Comparison of ENCODE assay signal across 8 cellular contexts in the genomic region with DNA sequence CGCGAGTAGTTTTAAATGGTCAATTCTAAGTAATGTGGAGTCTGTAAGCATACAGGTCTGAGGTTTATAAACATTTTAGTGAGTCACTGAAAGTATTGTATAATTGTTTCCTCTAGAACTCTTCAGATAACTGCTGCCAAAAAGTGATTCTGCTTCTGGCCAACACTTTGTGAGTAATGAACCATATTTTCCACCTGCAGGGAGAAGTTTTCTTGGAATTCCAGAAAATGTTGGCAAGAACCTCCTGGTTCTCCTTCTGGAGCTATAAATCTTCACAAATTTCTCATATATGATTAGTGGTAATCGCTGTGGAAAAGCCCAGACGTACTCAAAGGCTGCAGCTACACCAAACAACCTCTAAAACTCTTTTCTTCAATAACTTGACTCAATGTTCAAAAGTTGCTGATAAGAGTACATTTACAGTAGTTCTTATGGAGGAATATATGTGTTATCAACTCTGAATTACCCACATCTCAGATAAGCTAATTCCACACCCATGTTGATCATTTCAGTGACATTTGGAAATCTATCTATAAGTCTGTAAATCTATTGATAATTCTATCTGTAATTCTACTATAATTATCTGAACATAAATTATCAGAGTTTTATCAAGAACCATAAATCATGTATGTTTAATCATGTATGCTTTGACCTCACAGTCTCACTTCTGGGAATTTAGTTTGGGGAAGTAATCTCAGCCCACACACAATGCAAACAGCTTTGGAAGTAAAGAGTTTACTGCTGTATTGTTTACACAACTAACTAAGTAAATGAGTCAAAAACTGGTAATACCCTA.
A peak's percentile ranks its signal among the peaks of the same experiment; 100 is the strongest.
DNase-seq lines count a peak whose midpoint lies in the region; ATAC-seq, FAIRE-seq and TF ChIP-seq lines count a peak whose summit lies in the region.

No MANE protein-coding gene starts in this region.

- CTCF ChIA-PET in CD8-positive, alpha-beta T cell (lab: Charles Lee): interaction anchor here (1.7 to 4.0 kb wide), 3 partner anchors 10 to 27 kb away, joined by 4 to 15 read pairs (median 4); no protein-coding TSS in a partner anchor
- CTCF ChIA-PET in PC-3 (lab: Charles Lee): interaction anchor here (0.5 kb wide), 1 partner anchor 52 kb away, joined by 5 read pairs; no protein-coding TSS in a partner anchor

- WGBS in pancreas, 2 donors: 55 to 58% methylated on average over 4 of the region's 4 CpGs

- no TSS peak for BruUV-seq in PC-3 (replicated peaks; lab: Mats Ljungman, UMichigan)

- peak overlapping the region; percentile 60 for H3K4me2 ChIP-seq in PC-3 (ENCODE audit: low read length)

- FAIRE-seq in pancreas (lab: Jason Lieb, UNC): peak; percentile 63

- peaks cover 20% of the 10 kb centered on the region for H3K4me1 ChIP-seq in CD8-positive, alpha-beta T cell (ENCODE audit: insufficient read depth, low read length)
- H3K4me1 ChIP-seq in PC-3 (ENCODE audit: insufficient read depth, low read length) (peaks cover 36% of the 10 kb centered on the region), pancreas (peaks cover 7 to 17% (median 10%) of the 10 kb centered on the region in 3 donors)
- peaks cover 13% of the 10 kb centered on the region for H3K4me1 ChIP-seq in effector memory CD4-positive, alpha-beta T cell (ENCODE audit: control insufficient read depth, insufficient read depth, low read length, poor library complexity, severe bottlenecking)

- no peak for ATAC-seq in CD8-positive, alpha-beta T cell
- ATAC-seq in PC-3 (peak; percentile 70), pancreas (peak; percentile 57 to 88 (median 78)), HG03342 (IDR thresholded peaks at IDR 0.05; ENCODE audit: unreplicated experiment) (no peak)

- H3F3A ChIP-seq in PC-3 (ENCODE audit: low read length, unreplicated experiment): peaks cover 4% of the 10 kb centered on the region

- no peak for DNase-seq in CD8-positive, alpha-beta T cell
- DNase-seq in PC-3: peak; percentile 89
- no peak for DNase-seq in effector memory CD4-positive, alpha-beta T cell
- peak in 1 of 6 donors; percentile 13 for DNase-seq in pancreas
- DNase-seq in ureter (ENCODE audit: low spot score): no peak
- no peak for DNase-seq in RPMI8226
- no peak for DNase-seq in posterior vena cava (ENCODE audit: low spot score)

- H3K9ac ChIP-seq in PC-3 (ENCODE audit: low read length): peak overlapping the region; percentile 55

- POLR2A ChIA-PET in CD8-positive, alpha-beta T cell (lab: Charles Lee): interaction anchor here (1.3 kb wide), 1 partner anchor 36 kb away, joined by 3 read pairs; no protein-coding TSS in a partner anchor
- POLR2A ChIA-PET in PC-3 (lab: Charles Lee; ENCODE audit: unreplicated experiment): interaction anchor here (0.6 to 0.7 kb wide), 2 partner anchors 54 to 83 kb away, joined by 3 to 4 read pairs; no protein-coding TSS in a partner anchor

- H3K27me3 Mint-ChIP-seq in CD8-positive, alpha-beta T cell (ENCODE audit: low read depth): no peaks in the 10 kb centered on the region

- no peak for TF ChIP-seq CTCF in CD8-positive, alpha-beta T cell (IDR thresholded peaks at IDR 0.05)
- TF ChIP-seq CTCF in PC-3 (conservative IDR thresholded peaks at IDR 0.05; ENCODE audit: low read depth, low read length) (no peak), pancreas (IDR thresholded peaks at IDR 0.05) (no peak)

- intact Hi-C loops in CD8-positive, alpha-beta T cell (cut with DNase I, micrococcal nuclease): loop anchor here in 1 of 2 experiments (10.0 kb wide), 1 partner anchor 134 kb away; a partner anchor contains a TSS
- intact Hi-C loops in PC-3 (cut with micrococcal nuclease) (loop anchor here (1.0 to 2.0 kb wide), 2 partner anchors 55 to 72 kb away; no protein-coding TSS in a partner anchor), pancreas (cut with DNase I) (no loop called here), posterior vena cava (cut with DNase I) (no loop called here)

- no peaks in the 10 kb centered on the region for H4K20me1 ChIP-seq in PC-3 (ENCODE audit: low read length)

- H3K9me3 ChIP-seq in CD8-positive, alpha-beta T cell (ENCODE audit: low read length): no peaks in the 10 kb centered on the region
- H3K9me3 ChIP-seq in PC-3 (ENCODE audit: low read length) (no peaks in the 10 kb centered on the region), pancreas (no peaks in the 10 kb centered on the region)
- no peaks in the 10 kb centered on the region for H3K9me3 ChIP-seq in effector memory CD4-positive, alpha-beta T cell (ENCODE audit: control insufficient read depth, low read length)

- H3K36me3 Mint-ChIP-seq in CD8-positive, alpha-beta T cell: peaks cover 62% of the 10 kb centered on the region

- H3K4me3 Mint-ChIP-seq in CD8-positive, alpha-beta T cell: no peak overlapping the region

- H3K27ac Mint-ChIP-seq in CD8-positive, alpha-beta T cell: peak overlapping the region; percentile 63

- H3K27me3 ChIP-seq in CD8-positive, alpha-beta T cell (ENCODE audit: insufficient read depth, low read length): no peaks in the 10 kb centered on the region
- no peaks in the 10 kb centered on the region for H3K27me3 ChIP-seq in PC-3 (ENCODE audit: low read length)
- H3K27me3 ChIP-seq in effector memory CD4-positive, alpha-beta T cell (replicated peaks; ENCODE audit: control insufficient read depth, insufficient read depth, low read length, poor library complexity, severe bottlenecking): no peaks in the 10 kb centered on the region
- H3K27me3 ChIP-seq in pancreas: no peaks in the 10 kb centered on the region

- peaks cover 52% of the 10 kb centered on the region for H3K4me1 Mint-ChIP-seq in CD8-positive, alpha-beta T cell (ENCODE audit: low read depth)

- H2AFZ ChIP-seq in PC-3 (ENCODE audit: low read length): no peak overlapping the region

- no peak overlapping the region for H3K27ac ChIP-seq in CD8-positive, alpha-beta T cell (ENCODE audit: low read depth, low read length)
- H3K27ac ChIP-seq in PC-3 (ENCODE audit: low read length) (peak overlapping the region; percentile 95), pancreas (peak overlapping the region in 2 of 4 donors; percentile 31 to 59)
- peak overlapping the region; percentile 40 for H3K27ac ChIP-seq in effector memory CD4-positive, alpha-beta T cell (ENCODE audit: insufficient read depth, low read length, poor library complexity, severe bottlenecking)

- peaks cover 11% of the 10 kb centered on the region for H3K36me3 ChIP-seq in CD8-positive, alpha-beta T cell (ENCODE audit: insufficient read depth, low read length)
- H3K36me3 ChIP-seq in PC-3 (ENCODE audit: low read depth, low read length) (no peaks in the 10 kb centered on the region), pancreas (no peaks in the 10 kb centered on the region)
- peaks cover 27% of the 10 kb centered on the region for H3K36me3 ChIP-seq in effector memory CD4-positive, alpha-beta T cell (ENCODE audit: control insufficient read depth, insufficient read depth, low read length)

- no peaks in the 10 kb centered on the region for H3K9me2 ChIP-seq in PC-3 (replicated peaks; ENCODE audit: low read length)

- H3K9me3 Mint-ChIP-seq in CD8-positive, alpha-beta T cell: no peaks in the 10 kb centered on the region

- no peak overlapping the region for H3K4me3 ChIP-seq in CD8-positive, alpha-beta T cell (ENCODE audit: low read depth, low read length)
- H3K4me3 ChIP-seq in PC-3 (ENCODE audit: low read length) (no peak overlapping the region), pancreas (no peak overlapping the region)
- no peak overlapping the region for H3K4me3 ChIP-seq in effector memory CD4-positive, alpha-beta T cell (ENCODE audit: insufficient read depth, low read depth, low read length, poor library complexity, severe bottlenecking)

- 0 out of 2 replicates have a peak, but pooled peaks cover 2% of the 10 kb centered on the region for H3K79me2 ChIP-seq in PC-3 (ENCODE audit: low read length)

Comparison
In these comparisons a context has a peak if more than half of its experiments do, and no peak if none do; other contexts are left out.
1. ATAC-seq: peak in PC-3 (single experiment) and pancreas (4 of 4); none in CD8-positive, alpha-beta T cell (single experiment) and HG03342 (single experiment).